9 cellular contexts compared by ENCODE assay signal in genomic region chrX:48468693-48469691, GRCh38. TPM values are rescaled to one million over a fixed set of nuclear protein-coding genes. Genes with fewer than 3 reads are reported as not detected.
DNase-seq lines count a peak whose midpoint lies in the region; ATAC-seq and TF ChIP-seq lines count a peak whose summit lies in the region.
"Had no signal": no experiment of that assay in that cellular context is flagged by ENCODE, and none has a peak within 500 bp of the region (broad histone marks: within the 10 kb centered on the region; RNA-seq: fewer than 3 reads in every experiment).

No MANE protein-coding gene starts in this region.

- peak overlapping the region; percentile 5 for H3K4me3 ChIP-seq in fibroblast of pulmonary artery (replicated peaks; ENCODE audit: low read depth, low read length)

- H3K27ac Mint-ChIP-seq in CD14-positive monocyte = peak overlapping the region in 2 of 7 donors; percentile 3 to 66

- H3K27me3 Mint-ChIP-seq in CD14-positive monocyte (ENCODE audit: low read depth in 3 of 3) = peaks cover 1 to 20% (median 3%) of the 10 kb centered on the region in 3 donors

- H3K4me3 Mint-ChIP-seq in CD14-positive monocyte = peak overlapping the region; percentile 80 to 89

- peaks cover 0 to 4% of the 10 kb centered on the region in 2 donors for H3K36me3 Mint-ChIP-seq in CD14-positive monocyte

- peak; percentile 52 for ATAC-seq in HG02798 (IDR thresholded peaks at IDR 0.05; ENCODE audit: poor library complexity, unreplicated experiment)

- intact Hi-C loops in CD14-positive monocyte (cut with micrococcal nuclease) = no loop called here

- TF ChIP-seq CTCF in CD14-positive monocyte (IDR thresholded peaks at IDR 0.05) (no peak), fibroblast of pulmonary artery (IDR thresholded peaks at IDR 0.05; ENCODE audit: low read length, missing control alignments) (no peak)

- H3K4me1 Mint-ChIP-seq in CD14-positive monocyte = peaks cover 22% of the 10 kb centered on the region

- DNase-seq in CD14-positive monocyte (ENCODE audit: low spot score) = no peak
- DNase-seq in activated CD4-positive, alpha-beta T cell treated with anti-CD3 and anti-CD28 coated beads, Interleukin-2, amount 50 U/mL, for 4 hours = peak; percentile 35 to 42
- no peak for DNase-seq in fibroblast of pulmonary artery (ENCODE audit: low read depth)
- peak in 2 of 3 experiments; percentile 11 to 55 for DNase-seq in stimulated activated CD4-positive, alpha-beta T cell treated with anti-CD3 and anti-CD28 coated beads, TNF-alpha, amount 100 ng/mL, for 24 hours (ENCODE audit: low read depth in 3 of 3)
- DNase-seq in NCI-H748 treated with DMSO at 0.1 percent for 48 hours (lab: John Stamatoyannopoulos, UW) = no peak
- DNase-seq in SKM-1 treated with dmso at 0.1 percent for 144 hours (lab: John Stamatoyannopoulos, UW; ENCODE audit: unreplicated experiment) = no peak
- DNase-seq in midbrain (lab: John Stamatoyannopoulos, UW) = no peak

- peaks cover 0 to 2% (median 0%) of the 10 kb centered on the region in 7 donors for H3K9me3 Mint-ChIP-seq in CD14-positive monocyte

RNA-seq across cellular contexts. Expression of gene SLC38A5, which starts 1.1 kb away (rescaled TPM):
- polyA plus RNA-seq in CD14-positive monocyte = under 1 TPM; 0.69 to 0.94 TPM

RNA-seq across cellular contexts. Expression of gene FTSJ1, which starts 7.0 kb away (rescaled TPM):
- polyA plus RNA-seq in CD14-positive monocyte = 10 to 100 TPM; 36.6 to 44.3 TPM

RNA-seq across cellular contexts. Expression of gene PORCN, which starts 39.8 kb away (rescaled TPM):
- polyA plus RNA-seq in CD14-positive monocyte = 1 to 10 TPM; 7.5 to 7.8 TPM

RNA-seq across cellular contexts. Expression of gene EBP, which starts 52.6 kb away (rescaled TPM):
- polyA plus RNA-seq in CD14-positive monocyte = 10 to 100 TPM; 47.4 to 59.5 TPM

RNA-seq across cellular contexts. Expression of gene SSX4B, which starts 57.2 kb away (rescaled TPM):
- not detected for polyA plus RNA-seq in CD14-positive monocyte
- polyA plus RNA-seq: esophagus had no signal

Comparison
In these comparisons a context has a peak if more than half of its experiments do, and no peak if none do; other contexts are left out.
1. DNase-seq: peak in activated CD4-positive, alpha-beta T cell treated with anti-CD3 and anti-CD28 coated beads, Interleukin-2, amount 50 U/mL, for 4 hours (2 of 2) and stimulated activated CD4-positive, alpha-beta T cell treated with anti-CD3 and anti-CD28 coated beads, TNF-alpha, amount 100 ng/mL, for 24 hours (2 of 3); none in CD14-positive monocyte (single experiment), fibroblast of pulmonary artery (single experiment), NCI-H748 treated with DMSO at 0.1 percent for 48 hours (single experiment), SKM-1 treated with dmso at 0.1 percent for 144 hours (single experiment) and midbrain (single experiment).